In genomic region chr1:8423702-8424538, GRCh38 we compare ENCODE assay signal across 8 cellular contexts.
DNase-seq lines count a peak whose midpoint lies in the region; ATAC-seq and TF ChIP-seq lines count a peak whose summit lies in the region.

No MANE protein-coding gene starts in this region.

- no peaks in the 10 kb centered on the region for H3K9me3 ChIP-seq in endodermal cell (ENCODE audit: control insufficient read depth, low read length)

- H3K4me3 Mint-ChIP-seq in activated CD8-positive, alpha-beta T cell treated with anti-CD3 and anti-CD28 coated beads, Interleukin-2, amount 10 ng/mL, durations not matched to agents 7 days and 5 days: peak overlapping the region; percentile 84
- H3K4me3 Mint-ChIP-seq in endodermal cell (no peak overlapping the region), mesothelial cell of epicardium (peak overlapping the region; percentile 79)
- H3K4me3 Mint-ChIP-seq in stimulated activated effector memory CD8-positive, alpha-beta T cell treated with anti-CD3 and anti-CD28 coated beads, Interleukin-12 subunit alpha, Interleukin-12 subunit beta, amount 100 ng/mL, for 72 hours: no peak overlapping the region

- H3K27ac ChIP-seq in endodermal cell (ENCODE audit: low read depth, low read length): peak overlapping the region; percentile 80

- DNase-seq in AG08396 (ENCODE audit: low spot score) (peak; percentile 80), NCI-H510A (lab: John Stamatoyannopoulos, UW) (peak; percentile 89), endodermal cell (peak; percentile 92), mesothelial cell of epicardium (ENCODE audit: low spot score in 2 of 2, unreplicated experiment in 2 of 2) (peak; percentile 46 to 76)
- peak; percentile 54 for DNase-seq in activated CD8-positive, alpha-beta T cell treated with anti-CD3 and anti-CD28 coated beads, Interleukin-2, amount 10 ng/mL, durations not matched to agents 7 days and 5 days
- peak; percentile 35 to 80 for DNase-seq in stimulated activated effector memory CD8-positive, alpha-beta T cell treated with anti-CD3 and anti-CD28 coated beads, Interleukin-12 subunit alpha, Interleukin-12 subunit beta, amount 100 ng/mL, for 72 hours (ENCODE audit: low spot score in 2 of 2)

- peaks cover 8% of the 10 kb centered on the region for H3K4me1 ChIP-seq in endodermal cell (ENCODE audit: control insufficient read depth, insufficient read depth, low read length)

- ATAC-seq in GM21381 (IDR thresholded peaks at IDR 0.05; ENCODE audit: unreplicated experiment) (peak; percentile 24), HG03571 (IDR thresholded peaks at IDR 0.05; ENCODE audit: unreplicated experiment) (no peak)
- peak; percentile 48 for ATAC-seq in activated CD8-positive, alpha-beta T cell treated with anti-CD3 and anti-CD28 coated beads, Interleukin-2, amount 10 ng/mL, durations not matched to agents 7 days and 5 days
- peak; percentile 70 for ATAC-seq in stimulated activated effector memory CD8-positive, alpha-beta T cell treated with anti-CD3 and anti-CD28 coated beads, Interleukin-12 subunit alpha, Interleukin-12 subunit beta, amount 100 ng/mL, for 72 hours

- H3K36me3 Mint-ChIP-seq in activated CD8-positive, alpha-beta T cell treated with anti-CD3 and anti-CD28 coated beads, Interleukin-2, amount 10 ng/mL, durations not matched to agents 7 days and 5 days (ENCODE audit: low read depth): peaks cover 14% of the 10 kb centered on the region
- H3K36me3 Mint-ChIP-seq in endodermal cell (ENCODE audit: low read depth): peaks cover 4% of the 10 kb centered on the region
- peaks cover 7% of the 10 kb centered on the region for H3K36me3 Mint-ChIP-seq in mesothelial cell of epicardium
- peaks cover 9% of the 10 kb centered on the region for H3K36me3 Mint-ChIP-seq in stimulated activated effector memory CD8-positive, alpha-beta T cell treated with anti-CD3 and anti-CD28 coated beads, Interleukin-12 subunit alpha, Interleukin-12 subunit beta, amount 100 ng/mL, for 72 hours

- H3K27me3 ChIP-seq in endodermal cell (ENCODE audit: control insufficient read depth, insufficient read depth, low read length, poor library complexity, severe bottlenecking): no peaks in the 10 kb centered on the region

- WGBS in endodermal cell (ENCODE audit: insufficient coverage in 1 of 2, insufficient read length in 1 of 2), 2 experiments: 1 to 3% methylated on average over 13 to 78 of the region's 78 CpGs

- CTCF ChIA-PET in activated CD8-positive, alpha-beta T cell treated with anti-CD3 and anti-CD28 coated beads, Interleukin-2, amount 10 ng/mL, durations not matched to agents 7 days and 5 days (lab: Charles Lee): interaction anchor here (1.0 kb wide), 1 partner anchor 303 kb away, joined by 3 read pairs; no protein-coding TSS in a partner anchor

- no peaks in the 10 kb centered on the region for H3K9me3 Mint-ChIP-seq in activated CD8-positive, alpha-beta T cell treated with anti-CD3 and anti-CD28 coated beads, Interleukin-2, amount 10 ng/mL, durations not matched to agents 7 days and 5 days (ENCODE audit: insufficient read depth)
- H3K9me3 Mint-ChIP-seq in endodermal cell (no peaks in the 10 kb centered on the region), mesothelial cell of epicardium (no peaks in the 10 kb centered on the region)
- no peaks in the 10 kb centered on the region for H3K9me3 Mint-ChIP-seq in stimulated activated effector memory CD8-positive, alpha-beta T cell treated with anti-CD3 and anti-CD28 coated beads, Interleukin-12 subunit alpha, Interleukin-12 subunit beta, amount 100 ng/mL, for 72 hours

- peaks cover 31% of the 10 kb centered on the region for H3K36me3 ChIP-seq in endodermal cell (ENCODE audit: control insufficient read depth, insufficient read depth, low read length)

- H3K27me3 Mint-ChIP-seq in activated CD8-positive, alpha-beta T cell treated with anti-CD3 and anti-CD28 coated beads, Interleukin-2, amount 10 ng/mL, durations not matched to agents 7 days and 5 days (ENCODE audit: low read depth): peaks cover 3% of the 10 kb centered on the region
- no peaks in the 10 kb centered on the region for H3K27me3 Mint-ChIP-seq in endodermal cell (ENCODE audit: insufficient read depth)
- H3K27me3 Mint-ChIP-seq in mesothelial cell of epicardium (ENCODE audit: low read depth): no peaks in the 10 kb centered on the region

- POLR2A ChIA-PET in activated CD8-positive, alpha-beta T cell treated with anti-CD3 and anti-CD28 coated beads, Interleukin-2, amount 10 ng/mL, durations not matched to agents 7 days and 5 days (lab: Charles Lee): interaction anchor here (0.8 to 1.4 kb wide), 7 partner anchors 10 to 564 kb away, joined by 3 to 5 read pairs (median 3); no protein-coding TSS in a partner anchor

- H3K4me1 Mint-ChIP-seq in activated CD8-positive, alpha-beta T cell treated with anti-CD3 and anti-CD28 coated beads, Interleukin-2, amount 10 ng/mL, durations not matched to agents 7 days and 5 days (ENCODE audit: low read depth): peaks cover 45% of the 10 kb centered on the region
- H3K4me1 Mint-ChIP-seq in endodermal cell: peaks cover 24% of the 10 kb centered on the region
- peaks cover 21% of the 10 kb centered on the region for H3K4me1 Mint-ChIP-seq in mesothelial cell of epicardium
- H3K4me1 Mint-ChIP-seq in stimulated activated effector memory CD8-positive, alpha-beta T cell treated with anti-CD3 and anti-CD28 coated beads, Interleukin-12 subunit alpha, Interleukin-12 subunit beta, amount 100 ng/mL, for 72 hours: peaks cover 48% of the 10 kb centered on the region

- TF ChIP-seq CTCF in endodermal cell (conservative IDR thresholded peaks at IDR 0.05) (peak; percentile 29), mesothelial cell of epicardium (IDR thresholded peaks at IDR 0.05; ENCODE audit: unreplicated experiment) (no peak)

- H3K27ac Mint-ChIP-seq in activated CD8-positive, alpha-beta T cell treated with anti-CD3 and anti-CD28 coated beads, Interleukin-2, amount 10 ng/mL, durations not matched to agents 7 days and 5 days: peak overlapping the region; percentile 91
- H3K27ac Mint-ChIP-seq in endodermal cell (peak overlapping the region; percentile 94), mesothelial cell of epicardium (peak overlapping the region; percentile 82)
- H3K27ac Mint-ChIP-seq in stimulated activated effector memory CD8-positive, alpha-beta T cell treated with anti-CD3 and anti-CD28 coated beads, Interleukin-12 subunit alpha, Interleukin-12 subunit beta, amount 100 ng/mL, for 72 hours: peak overlapping the region; percentile 96

- peak overlapping the region; percentile 87 for H3K4me3 ChIP-seq in endodermal cell (ENCODE audit: low read length)

- H3K9ac ChIP-seq in endodermal cell (ENCODE audit: extremely low read depth, low read length, poor library complexity, severe bottlenecking): peak overlapping the region; percentile 57

Comparison
In these comparisons a context has a peak if more than half of its experiments do, and no peak if none do; other contexts are left out.
1. H3K4me3 Mint-ChIP-seq: peak in activated CD8-positive, alpha-beta T cell treated with anti-CD3 and anti-CD28 coated beads, Interleukin-2, amount 10 ng/mL, durations not matched to agents 7 days and 5 days (single experiment) and mesothelial cell of epicardium (single experiment); none in endodermal cell (single experiment) and stimulated activated effector memory CD8-positive, alpha-beta T cell treated with anti-CD3 and anti-CD28 coated beads, Interleukin-12 subunit alpha, Interleukin-12 subunit beta, amount 100 ng/mL, for 72 hours (single experiment).
2. Peak in every context shown above with its lines, with median percentiles within 50 percentile points of each other: DNase-seq and H3K27ac Mint-ChIP-seq.